In the genomic region with DNA sequence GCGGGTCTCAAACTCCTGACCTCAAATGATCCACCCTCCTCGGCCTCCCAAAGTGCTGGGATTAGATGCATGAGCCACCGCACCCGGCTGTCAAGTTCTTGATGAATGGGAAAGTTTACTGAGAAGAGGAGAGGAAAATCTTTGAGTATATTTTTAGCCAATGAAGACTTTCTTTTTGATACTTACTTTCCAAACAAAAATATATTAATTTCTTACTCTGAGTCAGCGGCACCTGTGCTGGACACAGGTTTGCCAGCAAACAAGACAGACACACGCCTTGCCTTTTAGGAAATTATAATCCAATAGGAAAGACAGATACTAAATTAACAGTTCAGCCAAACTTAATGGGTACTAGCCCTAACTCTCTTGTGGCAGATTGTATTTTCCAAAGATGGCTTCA, we compare ENCODE assay signal across 9 cellular contexts.
"Had no signal": no experiment of that assay in that cellular context is flagged by ENCODE, and none has a peak within 500 bp of the region (broad histone marks: within the 10 kb centered on the region; RNA-seq: fewer than 3 reads in every experiment).

No MANE protein-coding gene starts in this region.

- H3K27ac ChIP-seq: GM23248, HL-60 had no signal

- H3K4me3 ChIP-seq: GM23248, HAP-1 had no signal

- H3K36me3 ChIP-seq: HAP-1 had no signal

- H3K9ac ChIP-seq: GM23248 had no signal

- ATAC-seq: HCT116, HepG2 had no signal

- H3K9me3 ChIP-seq: HAP-1 had no signal

- DNase-seq: GM23248, GOT3, H7, HFFc6, KG1 had no signal

- H2AFZ ChIP-seq: GM23248 had no signal

- FAIRE-seq: HepG2 had no signal

- H3K4me1 ChIP-seq: HAP-1 had no signal
